13 cellular contexts compared by ENCODE assay signal in genomic region chr2:203849010-203849409, GRCh38. TPM values are rescaled to one million over a fixed set of nuclear protein-coding genes. Genes with fewer than 3 reads are reported as not detected.
DNase-seq lines count a peak whose midpoint lies in the region; ATAC-seq and TF ChIP-seq lines count a peak whose summit lies in the region.
"Had no signal": no experiment of that assay in that cellular context is flagged by ENCODE, and none has a peak within 500 bp of the region (broad histone marks: within the 10 kb centered on the region; RNA-seq: fewer than 3 reads in every experiment).

No MANE protein-coding gene starts in this region.

- intact Hi-C loops in activated CD8-positive, alpha-beta T cell treated with anti-CD3 and anti-CD28 coated beads for 36 hours (cut with micrococcal nuclease): no loop called here

- peak; percentile 28 for ATAC-seq in activated CD8-positive, alpha-beta T cell treated with anti-CD3 and anti-CD28 coated beads for 36 hours
- no peak for ATAC-seq in activated CD8-positive, alpha-beta T cell treated with anti-CD3 and anti-CD28 coated beads, Interleukin-2, amount 10 ng/mL, durations not matched to agents 7 days and 5 days
- ATAC-seq in activated naive CD4-positive, alpha-beta T cell treated with anti-CD3 and anti-CD28 coated beads, Interleukin-2, amount 50 U/mL, for 72 hours: peak; percentile 57 to 86
- ATAC-seq in stimulated activated naive CD8-positive, alpha-beta T cell treated with anti-CD3 and anti-CD28 coated beads, Interleukin-15, amount 100 ng/mL, for 72 hours: peak; percentile 80

- no peak overlapping the region for H3K27ac Mint-ChIP-seq in activated CD8-positive, alpha-beta T cell treated with anti-CD3 and anti-CD28 coated beads for 36 hours
- no peak overlapping the region for H3K27ac Mint-ChIP-seq in activated CD8-positive, alpha-beta T cell treated with anti-CD3 and anti-CD28 coated beads, Interleukin-2, amount 10 ng/mL, durations not matched to agents 7 days and 5 days
- H3K27ac Mint-ChIP-seq in activated naive CD4-positive, alpha-beta T cell treated with anti-CD3 and anti-CD28 coated beads, Interleukin-2, amount 50 U/mL, for 72 hours: no peak overlapping the region
- H3K27ac Mint-ChIP-seq in stimulated activated naive CD8-positive, alpha-beta T cell treated with anti-CD3 and anti-CD28 coated beads, Interleukin-15, amount 100 ng/mL, for 72 hours: no peak overlapping the region
- H3K27ac Mint-ChIP-seq: CD4-positive, alpha-beta T cell had no signal

- no peak for TF ChIP-seq CTCF in activated CD8-positive, alpha-beta T cell treated with anti-CD3 and anti-CD28 coated beads for 36 hours (IDR thresholded peaks at IDR 0.05)
- TF ChIP-seq CTCF in fibroblast of mammary gland (conservative IDR thresholded peaks at IDR 0.05; ENCODE audit: control insufficient read depth, insufficient read depth, low read depth, low read length): no peak

- no peaks in the 10 kb centered on the region for H3K27me3 Mint-ChIP-seq in activated CD8-positive, alpha-beta T cell treated with anti-CD3 and anti-CD28 coated beads for 36 hours
- H3K27me3 Mint-ChIP-seq in activated CD8-positive, alpha-beta T cell treated with anti-CD3 and anti-CD28 coated beads, Interleukin-2, amount 10 ng/mL, durations not matched to agents 7 days and 5 days (ENCODE audit: low read depth): no peaks in the 10 kb centered on the region
- H3K27me3 Mint-ChIP-seq in stimulated activated naive CD8-positive, alpha-beta T cell treated with anti-CD3 and anti-CD28 coated beads, Interleukin-15, amount 100 ng/mL, for 72 hours: no peaks in the 10 kb centered on the region
- H3K27me3 Mint-ChIP-seq: CD4-positive, alpha-beta T cell had no signal

- peaks cover 26% of the 10 kb centered on the region for H3K4me1 Mint-ChIP-seq in activated CD8-positive, alpha-beta T cell treated with anti-CD3 and anti-CD28 coated beads for 36 hours (ENCODE audit: low read depth)
- H3K4me1 Mint-ChIP-seq in activated CD8-positive, alpha-beta T cell treated with anti-CD3 and anti-CD28 coated beads, Interleukin-2, amount 10 ng/mL, durations not matched to agents 7 days and 5 days (ENCODE audit: low read depth): peaks cover 12% of the 10 kb centered on the region
- H3K4me1 Mint-ChIP-seq in stimulated activated naive CD8-positive, alpha-beta T cell treated with anti-CD3 and anti-CD28 coated beads, Interleukin-15, amount 100 ng/mL, for 72 hours: peaks cover 38% of the 10 kb centered on the region

- peaks cover 3% of the 10 kb centered on the region for H3K9me3 Mint-ChIP-seq in activated CD8-positive, alpha-beta T cell treated with anti-CD3 and anti-CD28 coated beads for 36 hours
- no peaks in the 10 kb centered on the region for H3K9me3 Mint-ChIP-seq in activated CD8-positive, alpha-beta T cell treated with anti-CD3 and anti-CD28 coated beads, Interleukin-2, amount 10 ng/mL, durations not matched to agents 7 days and 5 days (ENCODE audit: insufficient read depth)
- peaks cover 17 to 22% of the 10 kb centered on the region in 2 donors for H3K9me3 Mint-ChIP-seq in activated naive CD4-positive, alpha-beta T cell treated with anti-CD3 and anti-CD28 coated beads, Interleukin-2, amount 50 U/mL, for 72 hours
- peaks cover 10% of the 10 kb centered on the region in 2 donors for H3K9me3 Mint-ChIP-seq in stimulated activated naive CD8-positive, alpha-beta T cell treated with anti-CD3 and anti-CD28 coated beads, Interleukin-15, amount 100 ng/mL, for 72 hours
- H3K9me3 Mint-ChIP-seq: CD4-positive, alpha-beta T cell had no signal

- CTCF ChIA-PET in activated CD8-positive, alpha-beta T cell treated with anti-CD3 and anti-CD28 coated beads for 36 hours (lab: Charles Lee): interaction anchor here (1.0 kb wide), 1 partner anchor 19 kb away, joined by 3 read pairs; no protein-coding TSS in a partner anchor
- CTCF ChIA-PET in activated CD8-positive, alpha-beta T cell treated with anti-CD3 and anti-CD28 coated beads, Interleukin-2, amount 10 ng/mL, durations not matched to agents 7 days and 5 days (lab: Charles Lee): interaction anchor here (1.9 kb wide), 1 partner anchor 60 kb away, joined by 6 read pairs; no protein-coding TSS in a partner anchor

- H3K4me3 ChIP-seq in fibroblast of mammary gland (ENCODE audit: control insufficient read depth, low read depth, low read length): no peak overlapping the region
- H3K4me3 ChIP-seq: GM23248 had no signal

- no peaks in the 10 kb centered on the region for H3K36me3 Mint-ChIP-seq in activated CD8-positive, alpha-beta T cell treated with anti-CD3 and anti-CD28 coated beads for 36 hours (ENCODE audit: low read depth)
- H3K36me3 Mint-ChIP-seq in activated CD8-positive, alpha-beta T cell treated with anti-CD3 and anti-CD28 coated beads, Interleukin-2, amount 10 ng/mL, durations not matched to agents 7 days and 5 days (ENCODE audit: low read depth): no peaks in the 10 kb centered on the region
- peaks cover 9 to 14% of the 10 kb centered on the region in 2 donors for H3K36me3 Mint-ChIP-seq in activated naive CD4-positive, alpha-beta T cell treated with anti-CD3 and anti-CD28 coated beads, Interleukin-2, amount 50 U/mL, for 72 hours

- POLR2A ChIA-PET in activated CD8-positive, alpha-beta T cell treated with anti-CD3 and anti-CD28 coated beads for 36 hours (lab: Charles Lee): interaction anchor here (0.6 to 2.0 kb wide), 2 partner anchors 19 to 38 kb away, joined by 3 to 8 read pairs; no protein-coding TSS in a partner anchor
- POLR2A ChIA-PET in activated CD8-positive, alpha-beta T cell treated with anti-CD3 and anti-CD28 coated beads, Interleukin-2, amount 10 ng/mL, durations not matched to agents 7 days and 5 days (lab: Charles Lee): no interaction called here

- H3K4me3 Mint-ChIP-seq in activated CD8-positive, alpha-beta T cell treated with anti-CD3 and anti-CD28 coated beads for 36 hours: no peak overlapping the region
- H3K4me3 Mint-ChIP-seq in activated CD8-positive, alpha-beta T cell treated with anti-CD3 and anti-CD28 coated beads, Interleukin-2, amount 10 ng/mL, durations not matched to agents 7 days and 5 days: no peak overlapping the region
- peak overlapping the region in 1 of 2 donors; percentile 16 for H3K4me3 Mint-ChIP-seq in stimulated activated naive CD8-positive, alpha-beta T cell treated with anti-CD3 and anti-CD28 coated beads, Interleukin-15, amount 100 ng/mL, for 72 hours
- H3K4me3 Mint-ChIP-seq: CD4-positive, alpha-beta T cell had no signal

- no peak for DNase-seq in activated CD8-positive, alpha-beta T cell treated with anti-CD3 and anti-CD28 coated beads for 36 hours
- no peak for DNase-seq in activated CD8-positive, alpha-beta T cell treated with anti-CD3 and anti-CD28 coated beads, Interleukin-2, amount 10 ng/mL, durations not matched to agents 7 days and 5 days
- no peak for DNase-seq in activated naive CD4-positive, alpha-beta T cell treated with anti-CD3 and anti-CD28 coated beads, Interleukin-2, amount 50 U/mL, for 72 hours (ENCODE audit: low spot score in 2 of 2)
- no peak for DNase-seq in activated naive CD4-positive, alpha-beta T cell treated with Interleukin-2 at 50 U/mL for 16 hours
- DNase-seq in fibroblast of mammary gland (ENCODE audit: low read depth) (peak; percentile 44), H4 (ENCODE audit: low spot score) (no peak)
- DNase-seq in stimulated activated naive CD8-positive, alpha-beta T cell treated with anti-CD3 and anti-CD28 coated beads, Interleukin-15, amount 100 ng/mL, for 72 hours: no peak
- DNase-seq: ACHN; Caco-2; CD4-positive, alpha-beta T cell; GM23248; HCEC 1CT had no signal

RNA-seq across cellular contexts. Expression of gene CTLA4, which starts 18.6 kb away (rescaled TPM):
- 10 to 100 TPM; 28.7 to 30.7 TPM for total RNA-seq in activated CD8-positive, alpha-beta T cell treated with anti-CD3 and anti-CD28 coated beads for 36 hours
- total RNA-seq in activated CD8-positive, alpha-beta T cell treated with anti-CD3 and anti-CD28 coated beads, Interleukin-2, amount 10 ng/mL, durations not matched to agents 7 days and 5 days: 1 to 10 TPM; 3.8 to 4.7 TPM
- total RNA-seq in activated naive CD4-positive, alpha-beta T cell treated with anti-CD3 and anti-CD28 coated beads, Interleukin-2, amount 50 U/mL, for 72 hours: 10 to 100 TPM; 55.0 to 61.7 TPM
- not detected in 2 replicates for total RNA-seq in H4 (2014; rRNA removed; shearing (Covaris generic))
- total RNA-seq: GM23248, HT1080 had no signal

Comparison
In these comparisons a context has a peak if more than half of its experiments do, and no peak if none do; other contexts are left out.
1. RNA of gene CTLA4, which starts 18.6 kb away (total RNA-seq): 55.0 to 61.7 TPM in activated naive CD4-positive, alpha-beta T cell treated with anti-CD3 and anti-CD28 coated beads, Interleukin-2, amount 50 U/mL, for 72 hours and 28.7 to 30.7 TPM in activated CD8-positive, alpha-beta T cell treated with anti-CD3 and anti-CD28 coated beads for 36 hours; 3.8 to 4.7 TPM in activated CD8-positive, alpha-beta T cell treated with anti-CD3 and anti-CD28 coated beads, Interleukin-2, amount 10 ng/mL, durations not matched to agents 7 days and 5 days and not detected in H4; every median in the first group is over 4 times any median in the second.